18 cellular contexts compared by ENCODE assay signal in the genomic region with DNA sequence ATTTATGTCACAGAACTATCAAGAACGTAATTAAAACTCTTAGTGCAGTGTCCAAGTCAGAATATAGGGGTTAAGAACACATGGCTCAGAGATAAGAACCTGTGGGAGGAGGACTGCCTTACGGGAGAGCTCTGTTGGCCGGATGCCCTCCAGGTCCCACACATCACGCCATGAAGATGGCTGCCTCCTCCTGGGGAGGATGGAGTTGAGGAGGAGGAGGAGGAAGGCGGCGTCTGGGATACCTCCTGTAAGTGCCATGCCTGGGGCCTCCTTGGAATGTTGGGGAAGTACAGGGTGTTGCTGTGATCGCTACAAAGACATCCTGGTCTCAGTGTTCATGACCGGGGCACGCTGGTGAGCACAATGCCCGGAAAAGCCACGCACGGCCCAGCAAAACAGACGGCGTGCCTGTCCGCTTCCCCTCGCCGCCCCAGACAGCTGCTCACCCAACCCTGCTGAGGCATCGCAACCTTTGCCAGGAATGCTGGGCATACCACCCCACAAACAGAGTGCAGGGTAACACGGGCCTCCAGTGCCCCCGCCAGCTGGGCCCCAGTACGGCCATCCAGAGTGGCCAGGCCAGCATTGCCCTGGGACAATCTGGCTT. TPM values are rescaled to one million over a fixed set of nuclear protein-coding genes. Genes with fewer than 3 reads are reported as not detected.
DNase-seq lines count a peak whose midpoint lies in the region; ATAC-seq and TF ChIP-seq lines count a peak whose summit lies in the region.
"Had no signal": no experiment of that assay in that cellular context is flagged by ENCODE, and none has a peak within 500 bp of the region (broad histone marks: within the 10 kb centered on the region; RNA-seq: fewer than 3 reads in every experiment).

No MANE protein-coding gene starts in this region.

- H3K27ac ChIP-seq in IMR-90 (ENCODE audit: insufficient read depth, low read length) (no peak overlapping the region), lower lobe of right lung (peak overlapping the region; percentile 62), skeletal muscle tissue (ENCODE audit: low read depth, low read length) (peak overlapping the region; percentile 52)

- H3K9me3 ChIP-seq in IMR-90 (ENCODE audit: control insufficient read depth, insufficient read depth, low read length) (no peaks in the 10 kb centered on the region), lower lobe of right lung (no peaks in the 10 kb centered on the region), skeletal muscle tissue (ENCODE audit: control insufficient read depth in 3 of 3, low read length in 3 of 3) (no peaks in the 10 kb centered on the region)

- peaks cover 7% of the 10 kb centered on the region; the same call in 1 of the 2 replicates for H3K9me1 ChIP-seq in IMR-90 (ENCODE audit: insufficient read depth, low read length)

- DNase-seq in IMR-90 = no peak
- peak; percentile 90 for DNase-seq in fibroblast of pulmonary artery (ENCODE audit: low read depth)
- peak; percentile 66 for DNase-seq in lower lobe of right lung
- no peak for DNase-seq in nucleus accumbens (lab: John Stamatoyannopoulos, UW)
- no peak for DNase-seq in activated CD4-positive, CD25-positive, alpha-beta regulatory T cell treated with anti-CD3 and anti-CD28 coated beads, Interleukin-2, amount 50 U/mL, for 72 hours
- DNase-seq: activated CD4-positive, alpha-beta T cell treated with anti-CD3 and anti-CD28 coated beads for 1 hour; HCEC 1CT; hippocampal formation; NCI-H1694; retina; SHP77 treated with DMSO at 0.1 percent for 48 hours; stimulated activated CD4-positive, alpha-beta T cell treated with anti-CD3 and anti-CD28 coated beads, Interleukin-4, amount 100 ng/mL, for 1 hour; stimulated activated CD8-positive, alpha-beta memory T cell treated with anti-CD3 and anti-CD28 coated beads, Interleukin-4, amount 100 ng/mL, for 48 hours had no signal

- H2BK20ac ChIP-seq in IMR-90 (ENCODE audit: low read depth, low read length) = no peak overlapping the region

- H3K4ac ChIP-seq in IMR-90 (ENCODE audit: low read depth, low read length) = peak overlapping the region; percentile 47

- TF ChIP-seq POLR2A in IMR-90 (IDR thresholded peaks at IDR 0.05; ENCODE audit: low read depth, low read length) = no peak

- no peak overlapping the region for H2BK15ac ChIP-seq in IMR-90 (ENCODE audit: low read depth, low read length)

- no peak overlapping the region for H3K56ac ChIP-seq in IMR-90 (ENCODE audit: extremely low read depth, insufficient read depth, low read length)

- H3K4me1 ChIP-seq in IMR-90 (ENCODE audit: control insufficient read depth, insufficient read depth, low read length) (peaks cover 9% of the 10 kb centered on the region), lower lobe of right lung (peaks cover 30% of the 10 kb centered on the region), skeletal muscle tissue (ENCODE audit: control insufficient read depth in 3 of 3, insufficient read depth in 3 of 3, low read length in 3 of 3) (peaks cover 12 to 22% (median 16%) of the 10 kb centered on the region in 3 donors)

- dilution Hi-C loops in IMR-90 (cut with HindIII; ENCODE audit: low sequenced_read_pairs, unreplicated experiment) = no loop called here

- no peak overlapping the region for H4K8ac ChIP-seq in IMR-90 (ENCODE audit: low read depth in 2 of 2, low read length in 2 of 2)

- TF ChIP-seq CTCF in IMR-90 (conservative IDR thresholded peaks at IDR 0.05; ENCODE audit: low read depth, low read length) = no peak
- no peak for TF ChIP-seq CTCF in fibroblast of pulmonary artery (IDR thresholded peaks at IDR 0.05; ENCODE audit: low read length, missing control alignments)
- TF ChIP-seq CTCF in lower lobe of right lung (IDR thresholded peaks at IDR 0.05) = peak; percentile 32

- in situ Hi-C loops in IMR-90 (cut with MboI; ENCODE audit: low sequenced_read_pairs) = no loop called here

- H4K91ac ChIP-seq in IMR-90 (ENCODE audit: insufficient read depth, low read depth, low read length) = no peak overlapping the region

- H3K27me3 ChIP-seq in IMR-90 (ENCODE audit: control insufficient read depth, insufficient read depth, low read length) (no peaks in the 10 kb centered on the region), lower lobe of right lung (ENCODE audit: low read depth) (no peaks in the 10 kb centered on the region), skeletal muscle tissue (ENCODE audit: control insufficient read depth in 3 of 3, insufficient read depth in 3 of 3, low read length in 3 of 3) (no peaks in the 10 kb centered on the region)

- H3K4me3 ChIP-seq in IMR-90 (ENCODE audit: insufficient read depth, low read depth, low read length) (no peak overlapping the region), fibroblast of pulmonary artery (replicated peaks; ENCODE audit: low read depth, low read length) (no peak overlapping the region), lower lobe of right lung (no peak overlapping the region), skeletal muscle tissue (ENCODE audit: low read length in 3 of 3) (no peak overlapping the region)

- ATAC-seq in IMR-90 (ENCODE audit: low read depth) (no peak), lower lobe of right lung (peak; percentile 54 to 56), HG03139 (IDR thresholded peaks at IDR 0.05; ENCODE audit: unreplicated experiment) (no peak), GM21529 (IDR thresholded peaks at IDR 0.05; ENCODE audit: unreplicated experiment) (no peak)
- ATAC-seq: natural killer cell treated with Interleukin-12 subunit alpha and Interleukin-12 subunit beta and Interleukin-15 and Interleukin-18, amount 100 ng/mL, for 72 hours had no signal

- H3K9ac ChIP-seq in IMR-90 (ENCODE audit: low read depth, low read length) (no peak overlapping the region), skeletal muscle tissue (ENCODE audit: low read depth in 1 of 3, low read length in 3 of 3) (peak overlapping the region in 1 of 3 donors; percentile 8)

- no peak overlapping the region for H2AK9ac ChIP-seq in IMR-90 (replicated peaks; ENCODE audit: low read depth, low read length, poor library complexity)

- CTCF ChIA-PET in IMR-90 (lab: Yijun Ruan, JAX) = no interaction called here

- H3K36me3 ChIP-seq in IMR-90 (ENCODE audit: control insufficient read depth, insufficient read depth, low read length) (no peaks in the 10 kb centered on the region), lower lobe of right lung (no peaks in the 10 kb centered on the region), skeletal muscle tissue (ENCODE audit: control insufficient read depth in 3 of 3, insufficient read depth in 3 of 3, low read length in 3 of 3) (no peaks in the 10 kb centered on the region)

- no peak overlapping the region for H3K23ac ChIP-seq in IMR-90 (ENCODE audit: low read depth, low read length)

- peak overlapping the region; percentile 3 for H2AFZ ChIP-seq in IMR-90 (replicated peaks; ENCODE audit: low read length, poor library complexity)

- H3K79me1 ChIP-seq in IMR-90 (ENCODE audit: low read depth in 1 of 2, low read length in 2 of 2) = no peaks in the 10 kb centered on the region

- H3K18ac ChIP-seq in IMR-90 (ENCODE audit: low read depth, low read length) = no peak overlapping the region

- H2AK5ac ChIP-seq in IMR-90 (ENCODE audit: low read depth, low read length) = peak overlapping the region; percentile 60

- no peak overlapping the region for H2BK5ac ChIP-seq in IMR-90 (ENCODE audit: low read depth, low read length, poor library complexity, severe bottlenecking)

- POLR2A ChIA-PET in IMR-90 (lab: Charles Lee; ENCODE audit: unreplicated experiment) = no interaction called here

- intact Hi-C loops in IMR-90 (cut with micrococcal nuclease) = no loop called here
- intact Hi-C loops in lower lobe of right lung (cut with DNase I) = no loop called here

- no peak overlapping the region for H3K4me2 ChIP-seq in IMR-90 (ENCODE audit: low read depth, low read length)

- 0 out of 2 replicates have a peak, but pooled peaks cover 4% of the 10 kb centered on the region for H4K20me1 ChIP-seq in IMR-90 (ENCODE audit: insufficient read depth, low read length)

- 91% methylated on average over 8 of the region's 21 CpGs; no CpG with 5 or more reads in 1 of the 2 experiments for WGBS in IMR-90 (ENCODE audit: extremely low coverage in 2 of 2, insufficient read length in 1 of 2), 2 experiments

- no peak for TF ChIP-seq RAD21 in IMR-90 (IDR thresholded peaks at IDR 0.05; ENCODE audit: low read length)

- H2BK120ac ChIP-seq in IMR-90 (ENCODE audit: low read depth, low read length) = no peak overlapping the region

- no peak overlapping the region for H4K5ac ChIP-seq in IMR-90 (ENCODE audit: low read depth, low read length)

- H3K14ac ChIP-seq in IMR-90 (replicated peaks; ENCODE audit: low read depth, low read length) = no peak overlapping the region

- BruUV-seq in IMR-90 (replicated peaks; lab: Mats Ljungman, UMichigan) = no TSS peak

TF ChIP-seq in IMR-90, 13 proteins besides CTCF, POLR2A, EP300 and RAD21:
- TF ChIP-seq FOS (IDR thresholded peaks at IDR 0.05; ENCODE audit: low read depth, low read length) (no peak), CEBPB (IDR thresholded peaks at IDR 0.05; ENCODE audit: low read depth, low read length) (no peak), NFE2L2 (IDR thresholded peaks at IDR 0.05; ENCODE audit: low read depth, low read length) (no peak), MAFK (IDR thresholded peaks at IDR 0.05; ENCODE audit: low read depth, low read length) (no peak), CHD1 (IDR thresholded peaks at IDR 0.05; ENCODE audit: low read depth, low read length) (no peak), SMC3 (IDR thresholded peaks at IDR 0.05; ENCODE audit: low read depth, low read length) (no peak), MXI1 (IDR thresholded peaks at IDR 0.05; ENCODE audit: borderline replicate concordance, low read depth, low read length) (no peak)
- TF ChIP-seq, protein P1, sequence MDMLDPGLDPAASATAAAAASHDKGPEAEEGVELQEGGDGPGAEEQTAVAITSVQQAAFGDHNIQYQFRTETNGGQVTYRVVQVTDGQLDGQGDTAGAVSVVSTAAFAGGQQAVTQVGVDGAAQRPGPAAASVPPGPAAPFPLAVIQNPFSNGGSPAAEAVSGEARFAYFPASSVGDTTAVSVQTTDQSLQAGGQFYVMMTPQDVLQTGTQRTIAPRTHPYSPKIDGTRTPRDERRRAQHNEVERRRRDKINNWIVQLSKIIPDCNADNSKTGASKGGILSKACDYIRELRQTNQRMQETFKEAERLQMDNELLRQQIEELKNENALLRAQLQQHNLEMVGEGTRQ (IDR thresholded peaks at IDR 0.05; ENCODE audit: low read depth, low read length) = no peak

RNA-seq across cellular contexts. Expression of a gene that starts 28.7 kb away (rescaled TPM):
- total RNA-seq in IMR-90 (2012; rRNA removed) = 48.8 and 70.0 TPM in 2 replicates
- polyA plus RNA-seq in IMR-90 (2012; rRNA removed) = 69.1 and 70.9 TPM in 2 replicates
- polyA plus RNA-seq in IMR-90 (2012; cell fraction: cytosol; rRNA removed) = 50.1 and 55.3 TPM in 2 replicates
- polyA plus RNA-seq in IMR-90 (2012; cell fraction: nucleus; rRNA removed; ENCODE audit: low replicate concordance) = 19.2 and 35.5 TPM in 2 replicates
- 437 TPM for total RNA-seq in lower lobe of right lung
- total RNA-seq in skeletal muscle tissue = 62.6 TPM

RNA-seq across cellular contexts. Expression of a gene that starts 47.0 kb away (rescaled TPM):
- total RNA-seq in IMR-90 (2012; rRNA removed) = under 0.01 TPM in 2 replicates
- polyA plus RNA-seq in IMR-90 (2012; rRNA removed) = 0.09 and 0.10 TPM in 2 replicates
- 0.04 and 0.11 TPM in 2 replicates for polyA plus RNA-seq in IMR-90 (2012; cell fraction: cytosol; rRNA removed)
- 0.14 and 0.34 TPM in 2 replicates for polyA plus RNA-seq in IMR-90 (2012; cell fraction: nucleus; rRNA removed; ENCODE audit: low replicate concordance)
- 468 TPM for total RNA-seq in lower lobe of right lung
- 58.5 TPM for total RNA-seq in skeletal muscle tissue
- total RNA-seq: HT-29; natural killer cell treated with Interleukin-12 subunit alpha and Interleukin-12 subunit beta and Interleukin-15 and Interleukin-18, amount 100 ng/mL, for 72 hours had no signal

Comparison
In these comparisons a context has a peak if more than half of its experiments do, and no peak if none do; other contexts are left out.
1. ATAC-seq: peak in lower lobe of right lung (2 of 2); none in IMR-90 (single experiment), HG03139 (single experiment) and GM21529 (single experiment).
2. DNase-seq: peak in fibroblast of pulmonary artery (single experiment) and lower lobe of right lung (single experiment); none in IMR-90 (single experiment), nucleus accumbens (0 of 56) and activated CD4-positive, CD25-positive, alpha-beta regulatory T cell treated with anti-CD3 and anti-CD28 coated beads, Interleukin-2, amount 50 U/mL, for 72 hours (single experiment).
3. RNA of a gene that starts 47.0 kb away (total RNA-seq): 468 TPM in lower lobe of right lung (single experiment) and 58.5 TPM in skeletal muscle tissue (single experiment); under 0.01 TPM in IMR-90; every median in the first group is over 10 times any median in the second.